10 cellular contexts compared by ENCODE assay signal in the genomic region with DNA sequence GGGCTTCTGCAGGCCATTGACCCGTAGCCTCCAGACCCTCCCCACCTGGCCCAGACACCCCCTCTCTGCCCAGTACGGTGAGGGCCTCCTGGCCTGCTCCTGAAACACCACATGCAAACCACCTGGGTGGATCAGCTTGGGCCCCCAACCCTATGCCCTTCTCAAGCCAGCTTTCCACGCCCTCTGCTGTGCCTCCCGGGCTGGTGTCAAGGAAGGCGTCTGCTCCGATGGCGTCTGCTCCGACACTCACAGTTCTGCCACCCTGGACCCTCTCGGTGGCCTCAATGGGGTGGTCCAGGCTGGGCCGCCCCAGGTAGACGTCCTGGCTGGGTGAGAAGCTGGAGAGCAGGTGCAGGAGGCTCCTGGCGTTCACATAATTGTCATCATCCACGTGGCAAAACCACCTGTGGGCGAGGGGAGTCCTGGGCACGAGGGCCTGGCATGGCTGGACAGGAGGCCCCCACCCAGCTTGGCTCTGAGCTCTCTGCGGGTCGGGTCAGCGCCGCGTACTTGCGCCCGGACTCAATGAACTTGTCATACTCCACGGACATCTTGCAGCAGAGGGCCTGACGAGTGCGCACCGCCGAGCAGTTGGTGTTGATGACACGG. TPM values are rescaled to one million over a fixed set of nuclear protein-coding genes. Genes with fewer than 3 reads are reported as not detected.
DNase-seq lines count a peak whose midpoint lies in the region; ATAC-seq and TF ChIP-seq lines count a peak whose summit lies in the region.
"Had no signal": no experiment of that assay in that cellular context is flagged by ENCODE, and none has a peak within 500 bp of the region (broad histone marks: within the 10 kb centered on the region; RNA-seq: fewer than 3 reads in every experiment).

No MANE protein-coding gene starts in this region.

- H3K4me3 ChIP-seq in ascending aorta (peak overlapping the region; percentile 83 to 94), kidney epithelial cell (ENCODE audit: low read depth, low read length) (peak overlapping the region; percentile 80), stomach (peak overlapping the region; percentile 67 to 88 (median 86)), body of pancreas (no peak overlapping the region)

- no peaks in the 10 kb centered on the region for H3K9me3 ChIP-seq in ascending aorta
- H3K9me3 ChIP-seq in stomach: no peaks in the 10 kb centered on the region
- H3K9me3 ChIP-seq in body of pancreas: no peaks in the 10 kb centered on the region

- no peaks in the 10 kb centered on the region for H3K9me3 Mint-ChIP-seq in T-helper 2 cell treated with Interferon-gamma antibody and Interleukin-4, amounts not matched to agents 5 μg/mL and 100 μg/mL, for 36 hours

- H3K36me3 ChIP-seq in ascending aorta: peaks cover 31 to 48% of the 10 kb centered on the region in 2 donors
- peaks cover 3% of the 10 kb centered on the region for H3K36me3 ChIP-seq in kidney epithelial cell (ENCODE audit: control insufficient read depth, insufficient read depth, low read length)
- H3K36me3 ChIP-seq in stomach: peaks cover 12 to 62% (median 54%) of the 10 kb centered on the region in 4 donors
- H3K36me3 ChIP-seq in body of pancreas (replicated peaks in 1 of 2; ENCODE audit: insufficient read depth in 1 of 2, low read depth in 2 of 2): peaks cover 5% of the 10 kb centered on the region in 2 donors

- 85 to 89% (median 86%) methylated on average over 22 to 28 of the region's 28 CpGs for WGBS in stomach, 5 donors
- WGBS in body of pancreas, 2 donors: 80% methylated on average over 28 of the region's 28 CpGs; no CpG with 5 or more reads in 1 of the 2 donors

- H3K27me3 Mint-ChIP-seq in T-helper 2 cell treated with Interferon-gamma antibody and Interleukin-4, amounts not matched to agents 5 μg/mL and 100 μg/mL, for 36 hours (ENCODE audit: low read depth): no peaks in the 10 kb centered on the region

- peak overlapping the region; percentile 91 for H3K27ac Mint-ChIP-seq in T-helper 2 cell treated with Interferon-gamma antibody and Interleukin-4, amounts not matched to agents 5 μg/mL and 100 μg/mL, for 36 hours

- no peak for DNase-seq in T-helper 2 cell treated with Interferon-gamma antibody and Interleukin-4, amounts not matched to agents 5 μg/mL and 100 μg/mL, for 36 hours (ENCODE audit: low spot score)
- DNase-seq in T-helper 2 cell: no peak
- no peak for DNase-seq in ascending aorta (ENCODE audit: low spot score in 2 of 2)
- DNase-seq in kidney epithelial cell (ENCODE audit: low read depth): no peak
- DNase-seq in stomach: no peak
- DNase-seq in activated CD8-positive, alpha-beta memory T cell treated with anti-CD3 and anti-CD28 coated beads, Interleukin-2, amount 50 U/mL, for 4 hours: no peak
- no peak for DNase-seq in body of pancreas
- DNase-seq in NCI-H1436 (lab: John Stamatoyannopoulos, UW): no peak
- DNase-seq: activated naive CD4-positive, alpha-beta T cell treated with Interleukin-2 at 50 U/mL for 16 hours; NCI-H146 had no signal

- TF ChIP-seq CTCF in ascending aorta (IDR thresholded peaks at IDR 0.05) (no peak), kidney epithelial cell (IDR thresholded peaks at IDR 0.05; ENCODE audit: insufficient read depth, low read length, poor library complexity, severe bottlenecking) (no peak), stomach (IDR thresholded peaks at IDR 0.05) (no peak), body of pancreas (IDR thresholded peaks at IDR 0.05) (no peak)

- peaks cover 6% of the 10 kb centered on the region for H3K36me3 Mint-ChIP-seq in T-helper 2 cell treated with Interferon-gamma antibody and Interleukin-4, amounts not matched to agents 5 μg/mL and 100 μg/mL, for 36 hours (ENCODE audit: low read depth)

- H3K4me1 Mint-ChIP-seq in T-helper 2 cell treated with Interferon-gamma antibody and Interleukin-4, amounts not matched to agents 5 μg/mL and 100 μg/mL, for 36 hours (ENCODE audit: low read depth): peaks cover 3% of the 10 kb centered on the region

- TF ChIP-seq EP300 in stomach (IDR thresholded peaks at IDR 0.05): no peak

- peak overlapping the region in 1 of 2 donors; percentile 11 for H3K27ac ChIP-seq in ascending aorta
- H3K27ac ChIP-seq in stomach: peak overlapping the region in 1 of 5 donors; percentile 82
- H3K27ac ChIP-seq in body of pancreas: no peak overlapping the region

- H3K27me3 ChIP-seq in ascending aorta (no peaks in the 10 kb centered on the region), kidney epithelial cell (ENCODE audit: control insufficient read depth, insufficient read depth, low read length) (no peaks in the 10 kb centered on the region), stomach (no peaks in the 10 kb centered on the region), body of pancreas (no peaks in the 10 kb centered on the region)

- H3K4me1 ChIP-seq in ascending aorta (peaks cover 18 to 19% of the 10 kb centered on the region in 2 donors), stomach (peaks cover 28 to 54% (median 48%) of the 10 kb centered on the region in 4 donors), body of pancreas (peaks cover 38% of the 10 kb centered on the region)

- peak overlapping the region; percentile 89 for H3K4me3 Mint-ChIP-seq in T-helper 2 cell treated with Interferon-gamma antibody and Interleukin-4, amounts not matched to agents 5 μg/mL and 100 μg/mL, for 36 hours

- no peak for TF ChIP-seq POLR2A in stomach (IDR thresholded peaks at IDR 0.05)
- no peak for TF ChIP-seq POLR2A in body of pancreas (IDR thresholded peaks at IDR 0.05)

- no peak for ATAC-seq in body of pancreas

- intact Hi-C loops in ascending aorta (cut with DNase I) (loop anchor here (2.0 kb wide), 2 partner anchors 15 to 27 kb away; partner anchors contain the start of genes CENPX, DUS1L and LRRC45), stomach (cut with DNase I; ENCODE audit: low total_unique reads) (no loop called here), body of pancreas (cut with DNase I) (no loop called here)

RNA-seq across cellular contexts. Expression of gene RFNG, which starts 1.4 kb away (rescaled TPM):
- total RNA-seq in ascending aorta: 73.7 TPM
- total RNA-seq in kidney epithelial cell: 72.3 and 112 TPM in 2 replicates
- 10 to 100 TPM; 12.5 to 66.5 (median 28.3) TPM for total RNA-seq in stomach
- 10 to 100 TPM; 22.5 to 55.2 (median 26.0) TPM for polyA plus RNA-seq in stomach
- total RNA-seq in body of pancreas: 10 to 100 TPM; 37.9 to 43.1 TPM

RNA-seq across cellular contexts. Expression of gene GPS1, which starts 1.4 kb away (rescaled TPM):
- total RNA-seq in ascending aorta (42.1 TPM), kidney epithelial cell (150 and 163 TPM in 2 replicates), stomach (100 to 1,000 TPM in 1 of 5 donors, 10 to 100 TPM in 4; 28.0 to 329 (median 86.4) TPM), body of pancreas (10 to 100 TPM; 63.0 to 86.4 TPM)
- polyA plus RNA-seq in stomach: 100 to 1,000 TPM; 103 to 139 (median 129) TPM

RNA-seq across cellular contexts. Expression of gene DCXR, which starts 12.8 kb away (rescaled TPM):
- total RNA-seq in ascending aorta: 160 TPM
- 70.8 and 73.6 TPM in 2 replicates for total RNA-seq in kidney epithelial cell
- total RNA-seq in stomach: 100 to 1,000 TPM in 2 of 5 donors, 10 to 100 TPM in 3; 11.1 to 461 (median 100.0) TPM
- 100 to 1,000 TPM; 352 to 403 (median 396) TPM for polyA plus RNA-seq in stomach
- 100 to 1,000 TPM in 1 of 2 donors, 10 to 100 TPM in 1; 82.2 to 205 TPM for total RNA-seq in body of pancreas

RNA-seq across cellular contexts. Expression of gene DUS1L, which starts 15.3 kb away (rescaled TPM):
- total RNA-seq in ascending aorta (111 TPM), kidney epithelial cell (147 and 177 TPM in 2 replicates), stomach (100 to 1,000 TPM in 2 of 5 donors, 10 to 100 TPM in 3; 63.2 to 286 (median 94.6) TPM), body of pancreas (100 to 1,000 TPM in 1 of 2 donors, 10 to 100 TPM in 1; 76.0 to 128 TPM)
- polyA plus RNA-seq in stomach: 100 to 1,000 TPM; 126 to 189 (median 174) TPM

RNA-seq across cellular contexts. Expression of gene RAC3, which starts 18.8 kb away (rescaled TPM):
- total RNA-seq in ascending aorta (not detected), kidney epithelial cell (57.4 and 64.1 TPM in 2 replicates), stomach (10 to 100 TPM in 1 of 5 donors, 1 to 10 TPM in 3, not detected in 1; 1.2 to 11.6 (median 2.5) TPM), body of pancreas (1 to 10 TPM in 1 of 2 donors, not detected in 1; 3.1 TPM)
- 10 to 100 TPM; 13.1 to 24.8 (median 16.2) TPM for polyA plus RNA-seq in stomach

Comparison
In these comparisons a context has a peak if more than half of its experiments do, and no peak if none do; other contexts are left out.
1. H3K4me3 ChIP-seq: peak in ascending aorta (2 of 2), kidney epithelial cell (single experiment) and stomach (4 of 4); none in body of pancreas (0 of 2).